Comparison of ENCODE assay signal across 8 cellular contexts in genomic region chr6:139028658-139029469, GRCh38. TPM values are rescaled to one million over a fixed set of nuclear protein-coding genes. Genes with fewer than 3 reads are reported as not detected.
A peak's percentile ranks its signal among the peaks of the same experiment; 100 is the strongest.
DNase-seq lines count a peak whose midpoint lies in the region; ATAC-seq and TF ChIP-seq lines count a peak whose summit lies in the region.

TSS of gene ABRACL (plus strand) at chr6:139028745. CDS start at chr6:139034161, 5,416 bp downstream.

- H3K27ac Mint-ChIP-seq in activated naive CD8-positive, alpha-beta T cell treated with anti-CD3 and anti-CD28 coated beads for 36 hours, result peak within 1 kb of the TSS; percentile 98

- TF ChIP-seq CTCF in Loucy (conservative IDR thresholded peaks at IDR 0.05; ENCODE audit: low read length), result no peak
- no peak for TF ChIP-seq CTCF in cardiac muscle cell (IDR thresholded peaks at IDR 0.05; ENCODE audit: low read depth, low read length)
- TF ChIP-seq CTCF in upper lobe of left lung (IDR thresholded peaks at IDR 0.05), result peak in 2 of 6 experiments; percentile 2 to 9

- peak within 1 kb of the TSS; percentile 88 for H2AFZ ChIP-seq in Loucy (ENCODE audit: low read length)

- no peak for TF ChIP-seq EP300 in upper lobe of left lung (IDR thresholded peaks at IDR 0.05)

- H3K4me1 ChIP-seq in Loucy (ENCODE audit: insufficient read depth, low read length, poor library complexity, severe bottlenecking) (peaks cover 49% of the 10 kb centered on the region), cardiac muscle cell (ENCODE audit: low read depth) (peaks cover 9% of the 10 kb centered on the region), upper lobe of left lung (peaks cover 9 to 30% (median 15%) of the 10 kb centered on the region in 4 donors)

- peaks cover 15% of the 10 kb centered on the region for H3K36me3 Mint-ChIP-seq in activated naive CD8-positive, alpha-beta T cell treated with anti-CD3 and anti-CD28 coated beads for 36 hours

- peak; percentile 25 for DNase-seq in G401 (ENCODE audit: low spot score)
- peak; percentile 32 for DNase-seq in H4 (ENCODE audit: low spot score)
- DNase-seq in SKM-1 treated with dmso at 0.1 percent for 144 hours (lab: John Stamatoyannopoulos, UW; ENCODE audit: unreplicated experiment), result peak; percentile 73
- peak; percentile 84 for DNase-seq in activated naive CD8-positive, alpha-beta T cell treated with anti-CD3 and anti-CD28 coated beads for 36 hours
- DNase-seq in cardiac muscle cell (ENCODE audit: low read depth in 1 of 2, low spot score in 1 of 2), result peak; percentile 65 to 73
- peak; percentile 37 for DNase-seq in pons (ENCODE audit: low spot score)
- peak; percentile 88 to 92 for DNase-seq in upper lobe of left lung

- H3K4me1 Mint-ChIP-seq in activated naive CD8-positive, alpha-beta T cell treated with anti-CD3 and anti-CD28 coated beads for 36 hours, result peaks cover 16% of the 10 kb centered on the region

- peaks cover 41% of the 10 kb centered on the region for H4K20me1 ChIP-seq in Loucy (ENCODE audit: insufficient read depth, low read length, poor library complexity, severe bottlenecking)

- H3K79me2 ChIP-seq in Loucy (ENCODE audit: insufficient read depth, low read length), result peaks cover 71% of the 10 kb centered on the region

- H3K4me3 ChIP-seq in Loucy (ENCODE audit: low read length, poor library complexity, severe bottlenecking) (peak within 1 kb of the TSS; percentile 90), cardiac muscle cell (peak within 1 kb of the TSS; percentile 73), upper lobe of left lung (peak within 1 kb of the TSS; percentile 89 to 100 (median 90))

- in situ Hi-C loops in G401 (cut with HindIII; ENCODE audit: low sequenced_read_pairs), result no loop called here

- ATAC-seq in upper lobe of left lung (ENCODE audit: low FRiP score in 2 of 2), result peak; percentile 82 to 90

- peak within 1 kb of the TSS; percentile 90 for H3K9ac ChIP-seq in Loucy (ENCODE audit: low read depth, low read length, poor library complexity, severe bottlenecking)

- no peaks in the 10 kb centered on the region for H3K9me3 Mint-ChIP-seq in activated naive CD8-positive, alpha-beta T cell treated with anti-CD3 and anti-CD28 coated beads for 36 hours

- H3K9me3 ChIP-seq in Loucy (ENCODE audit: insufficient read depth, low read depth, low read length) (no peaks in the 10 kb centered on the region), cardiac muscle cell (ENCODE audit: low read depth) (no peaks in the 10 kb centered on the region), upper lobe of left lung (no peaks in the 10 kb centered on the region)

- peak in 2 of 4 donors; percentile 59 to 61 for TF ChIP-seq POLR2A in upper lobe of left lung (IDR thresholded peaks at IDR 0.05)

- H3K36me3 ChIP-seq in Loucy (ENCODE audit: insufficient read depth, low read length) (peaks cover 5% of the 10 kb centered on the region; the same call in 1 of the 2 replicates), cardiac muscle cell (no peaks in the 10 kb centered on the region), upper lobe of left lung (no peaks in the 10 kb centered on the region)

- peaks cover 2% of the 10 kb centered on the region for H3K27me3 Mint-ChIP-seq in activated naive CD8-positive, alpha-beta T cell treated with anti-CD3 and anti-CD28 coated beads for 36 hours

- H3K4me3 Mint-ChIP-seq in activated naive CD8-positive, alpha-beta T cell treated with anti-CD3 and anti-CD28 coated beads for 36 hours, result no peak within 1 kb of the TSS

- H3K27me3 ChIP-seq in Loucy (ENCODE audit: insufficient read depth, low read length, poor library complexity, severe bottlenecking) (no peaks in the 10 kb centered on the region), cardiac muscle cell (no peaks in the 10 kb centered on the region), upper lobe of left lung (no peaks in the 10 kb centered on the region)

- H3K27ac ChIP-seq in cardiac muscle cell (peak within 1 kb of the TSS; percentile 81), upper lobe of left lung (peak within 1 kb of the TSS; percentile 86 to 93 (median 90))

- H3F3A ChIP-seq in Loucy (ENCODE audit: low read depth), result no peaks in the 10 kb centered on the region

- 0 to 1% methylated on average over 39 to 44 of the region's 77 CpGs for WGBS in upper lobe of left lung, 2 donors

- H3K4me2 ChIP-seq in Loucy (ENCODE audit: low read depth, low read length, poor library complexity, severe bottlenecking), result peak within 1 kb of the TSS; percentile 95

- H3K9me2 ChIP-seq in Loucy (replicated peaks; ENCODE audit: low read depth, low read length), result no peaks in the 10 kb centered on the region

RNA-seq across cellular contexts. Expression of gene ABRACL, which starts in this region (rescaled TPM):
- 46.0 and 72.8 TPM in 2 replicates for total RNA-seq in G401 (2014; rRNA removed; shearing (Covaris generic))
- total RNA-seq in H4 (2014; rRNA removed; shearing (Covaris generic)), result 53.1 and 68.9 TPM in 2 replicates
- 100 to 1,000 TPM; 192 to 196 TPM for total RNA-seq in activated naive CD8-positive, alpha-beta T cell treated with anti-CD3 and anti-CD28 coated beads for 36 hours
- total RNA-seq in cardiac muscle cell (9.8 and 12.0 TPM in 2 replicates), upper lobe of left lung (10 to 100 TPM; 10.3 to 40.8 (median 28.9) TPM)
- polyA plus RNA-seq in cardiac muscle cell, result 33.0 and 37.8 TPM in 2 replicates

Comparison
In these comparisons a context has a peak if more than half of its experiments do, and no peak if none do; other contexts are left out.
1. Peak in every context shown above with its lines: DNase-seq, ATAC-seq, H3K4me3 ChIP-seq and H3K27ac ChIP-seq.
2. DNase-seq: peak in every context shown above with its lines; median percentile 90 in upper lobe of left lung; 84 in activated naive CD8-positive, alpha-beta T cell treated with anti-CD3 and anti-CD28 coated beads for 36 hours; 73 in SKM-1 treated with dmso at 0.1 percent for 144 hours; 69 in cardiac muscle cell; 37 in pons; 32 in H4; 25 in G401.